1 cellular context compared by ENCODE assay signal in the genomic region with DNA sequence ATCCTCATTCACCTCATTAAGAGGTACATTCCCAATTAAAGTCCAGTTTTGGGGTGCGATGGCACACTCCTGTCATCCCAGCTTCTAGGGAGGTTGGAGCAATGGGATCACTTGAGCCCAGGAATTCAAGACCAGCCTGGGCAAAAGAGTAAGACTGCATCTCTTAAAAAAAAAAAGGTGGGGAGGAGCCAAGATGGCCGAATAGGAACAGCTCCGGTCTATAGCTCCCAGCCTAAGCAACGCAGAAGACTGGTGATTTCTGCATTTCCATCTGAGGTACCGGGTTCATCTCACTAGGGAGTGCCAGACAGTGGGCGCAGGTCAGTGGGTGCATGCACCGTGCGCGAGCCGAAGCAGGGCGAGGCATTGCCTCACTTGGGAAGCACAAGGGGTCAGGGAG.
A peak's percentile ranks its signal among the peaks of the same experiment; 100 is the strongest.
DNase-seq lines count a peak whose midpoint lies in the region; ATAC-seq, FAIRE-seq and TF ChIP-seq lines count a peak whose summit lies in the region.
"Not testable (repeated sequence)": the region's sequence is repeated elsewhere in the genome, so short reads cannot be mapped to it uniquely, and the experiment has no call there.

No MANE protein-coding gene starts in this region.

- CTCF ChIA-PET in K562 (lab: Yijun Ruan, JAX; ENCODE audit: low intra/inter-chr PET ratio) = not testable (repeated sequence)

- not testable (repeated sequence) for TF ChIP-seq POLR2A in K562 (conservative IDR thresholded peaks at IDR 0.05)

- H3K9me1 ChIP-seq in K562 (ENCODE audit: control insufficient read depth, insufficient read depth, low read length) = not testable (repeated sequence)

- TF ChIP-seq RAD21 in K562 (CRISPR knock-in tag; conservative IDR thresholded peaks at IDR 0.05 in 1 of 2, IDR thresholded peaks at IDR 0.05 in 1 of 2) = not testable (repeated sequence)

- not testable (repeated sequence) for TF ChIP-seq EP300 in K562 (IDR thresholded peaks at IDR 0.05; ENCODE audit: low read length)

- not testable (repeated sequence) for FAIRE-seq in K562 (lab: Jason Lieb, UNC)

- H3K36me3 ChIP-seq in K562 (ENCODE audit: control insufficient read depth, insufficient read depth, low read length) = not testable (repeated sequence)

- H3K4me3 ChIP-seq in K562 = peak overlapping the region; percentile 19; the same call in 1 of the 2 replicates

- H4K20me1 ChIP-seq in K562 (replicated peaks; ENCODE audit: control insufficient read depth, insufficient read depth, low read length) = not testable (repeated sequence)

- TF ChIP-seq CTCF in K562 (IDR thresholded peaks at IDR 0.05 in 2 of 3, conservative IDR thresholded peaks at IDR 0.05 in 1 of 3; ENCODE audit: insufficient read depth in 2 of 3, low read depth in 1 of 3, low read length in 3 of 3) = not testable (repeated sequence)

- H3K4me2 ChIP-seq in K562 (ENCODE audit: insufficient read depth, low read length) = peak overlapping the region; percentile 23

- DNase-seq in K562 (ENCODE audit: extremely low read depth in 1 of 4, low spot score in 3 of 4) = peak in 1 of 4 experiments; percentile 5

- POLR2A ChIA-PET in K562 (lab: Yijun Ruan, JAX) = not testable (repeated sequence)

- peak; percentile 66 for ATAC-seq in K562

- TSS peak; percentile 69 for BruUV-seq in K562 (replicated peaks; lab: Mats Ljungman, UMichigan)

- in situ Hi-C loops in K562 (cut with MboI) = not testable (repeated sequence)

- not testable (repeated sequence) for H3K4me1 ChIP-seq in K562 (replicated peaks in 1 of 2; ENCODE audit: control insufficient read depth in 2 of 2, insufficient read depth in 2 of 2, low read length in 2 of 2)

- 12% methylated on average over 3 of the region's 11 CpGs for WGBS in K562 (ENCODE audit: insufficient coverage, low coverage, missing lambda C conversion rate)

- H3K9me3 ChIP-seq in K562 (replicated peaks; ENCODE audit: control insufficient read depth, insufficient read depth, low read depth, low read length) = not testable (repeated sequence)

- H3K9ac ChIP-seq in K562 (ENCODE audit: insufficient read depth in 1 of 2, low read depth in 2 of 2, low read length in 2 of 2) = not testable (repeated sequence)

- intact Hi-C loops in K562 (cut with micrococcal nuclease) = not testable (repeated sequence)

- not testable (repeated sequence) for H3K27me3 ChIP-seq in K562 (ENCODE audit: control insufficient read depth in 2 of 2, insufficient read depth in 2 of 2, low read length in 2 of 2)

- not testable (repeated sequence) for H3K27ac ChIP-seq in K562 (ENCODE audit: extremely low read depth, low read depth, low read length)

- not testable (repeated sequence) for H3K79me2 ChIP-seq in K562 (ENCODE audit: control insufficient read depth, insufficient read depth, low read length)

- H2AFZ ChIP-seq in K562 (ENCODE audit: low read depth, low read length) = peak overlapping the region; percentile 79

TF ChIP-seq in K562, 482 proteins besides CTCF, POLR2A, EP300 and RAD21:
- TF ChIP-seq YY1 (IDR thresholded peaks at IDR 0.05; ENCODE audit: borderline replicate concordance in 1 of 3, control insufficient read depth in 1 of 3, extremely low read depth in 1 of 3, insufficient read depth in 3 of 3, insufficient read length in 1 of 3, insufficient replicate concordance in 2 of 3, low read depth in 1 of 3, low read length in 2 of 3) = peak in 1 of 3 experiments; percentile 50
- TF ChIP-seq L3MBTL2 (IDR thresholded peaks at IDR 0.05) = 0 out of 2 replicates have a peak, but pooled peaks have one; percentile 12
TF ChIP-seq in K562: peak in this region for 2; not testable (repeated sequence) for 480.
